In the genomic region with DNA sequence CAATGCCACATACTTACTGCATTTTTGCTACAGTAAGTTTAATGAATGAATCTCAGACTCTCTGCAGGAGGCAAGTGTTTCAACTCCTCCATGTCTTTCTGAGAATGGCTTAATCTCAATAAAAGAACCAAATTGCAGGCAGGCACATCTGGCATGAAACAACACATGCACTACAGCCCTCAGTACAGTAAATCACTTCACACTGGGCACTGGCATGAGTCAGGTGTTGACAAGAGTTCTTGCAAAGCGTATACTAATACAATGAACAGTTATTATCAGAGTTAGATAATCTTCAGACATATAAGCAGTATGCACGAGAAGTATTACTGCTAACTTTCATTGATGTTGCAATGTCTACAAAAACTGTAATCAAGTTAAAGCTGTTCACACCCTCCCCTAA, we compare ENCODE assay signal across 2 cellular contexts.
TF ChIP-seq lines count a peak whose summit lies in the region.

No MANE protein-coding gene starts in this region.

TF ChIP-seq in IMR-90, 13 proteins besides CTCF, POLR2A, EP300 and RAD21 (continued from another document):
- TF ChIP-seq MAZ (IDR thresholded peaks at IDR 0.05; ENCODE audit: borderline replicate concordance, low read depth, low read length), result no peak
- no peak for TF ChIP-seq RFX5 (IDR thresholded peaks at IDR 0.05; ENCODE audit: low read depth, low read length)
- no peak for TF ChIP-seq MAFK (IDR thresholded peaks at IDR 0.05; ENCODE audit: low read depth, low read length)

TF ChIP-seq in K562, 482 proteins besides CTCF, POLR2A, EP300 and RAD21:
- TF ChIP-seq, protein P1, sequence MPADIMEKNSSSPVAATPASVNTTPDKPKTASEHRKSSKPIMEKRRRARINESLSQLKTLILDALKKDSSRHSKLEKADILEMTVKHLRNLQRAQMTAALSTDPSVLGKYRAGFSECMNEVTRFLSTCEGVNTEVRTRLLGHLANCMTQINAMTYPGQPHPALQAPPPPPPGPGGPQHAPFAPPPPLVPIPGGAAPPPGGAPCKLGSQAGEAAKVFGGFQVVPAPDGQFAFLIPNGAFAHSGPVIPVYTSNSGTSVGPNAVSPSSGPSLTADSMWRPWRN (IDR thresholded peaks at IDR 0.05; ENCODE audit: low read depth), result no peak
- peak; percentile 27; the same call in 1 of the 2 replicates for TF ChIP-seq CEBPB (tag; IDR thresholded peaks at IDR 0.05)
- no peak for TF ChIP-seq ZNF766 (CRISPR knock-in tag; conservative IDR thresholded peaks at IDR 0.05)
- no peak for TF ChIP-seq ZNF445 (CRISPR knock-in tag; IDR thresholded peaks at IDR 0.05; ENCODE audit: low read depth)
